In the genomic region with DNA sequence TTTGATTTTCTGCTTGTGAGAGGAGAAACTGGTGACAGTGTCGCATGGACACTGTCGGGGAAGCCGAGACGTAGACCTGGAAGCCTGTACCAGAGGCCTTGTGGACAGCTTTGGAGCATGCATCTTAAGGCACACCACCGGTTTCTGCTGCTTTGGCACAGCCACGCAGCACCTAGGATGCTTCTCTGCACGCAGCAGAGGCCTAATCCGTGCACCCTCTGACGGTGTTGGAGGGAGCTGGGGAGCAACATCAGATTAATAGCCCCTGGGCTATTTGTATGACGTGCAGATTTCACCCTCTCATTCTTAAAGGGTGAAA, we compare ENCODE assay signal across 8 cellular contexts. TPM values are rescaled to one million over a fixed set of nuclear protein-coding genes. Genes with fewer than 3 reads are reported as not detected.
DNase-seq lines count a peak whose midpoint lies in the region; ATAC-seq, FAIRE-seq and TF ChIP-seq lines count a peak whose summit lies in the region.

No MANE protein-coding gene starts in this region.

- H3K36me3 ChIP-seq in DOHH2 (ENCODE audit: control insufficient read depth, low read length) (peaks cover 42% of the 10 kb centered on the region), astrocyte (ENCODE audit: insufficient read depth, low read length) (no peaks in the 10 kb centered on the region), left lung (no peaks in the 10 kb centered on the region)

- intact Hi-C loops in left lung (cut with DNase I) = loop anchor here in 1 of 2 donors (5.0 kb wide), 1 partner anchor 209 kb away; no protein-coding TSS in a partner anchor

- TF ChIP-seq CTCF in DOHH2 (IDR thresholded peaks at IDR 0.05; ENCODE audit: low read depth, low read length, poor library complexity, severe bottlenecking) = no peak
- no peak for TF ChIP-seq CTCF in GM20000 (IDR thresholded peaks at IDR 0.05; ENCODE audit: extremely low read depth, missing control alignments)
- no peak for TF ChIP-seq CTCF in astrocyte (IDR thresholded peaks at IDR 0.05; ENCODE audit: insufficient read depth, low read depth, low read length)
- TF ChIP-seq CTCF in left lung (IDR thresholded peaks at IDR 0.05) = no peak
- peak; percentile 11 for TF ChIP-seq CTCF in type B pancreatic cell (conservative IDR thresholded peaks at IDR 0.05)

- peaks cover 37% of the 10 kb centered on the region for H3K4me1 Mint-ChIP-seq in astrocyte (ENCODE audit: low read depth, unreplicated experiment)
- H3K4me1 Mint-ChIP-seq in type B pancreatic cell (ENCODE audit: unreplicated experiment) = peaks cover 38% of the 10 kb centered on the region

- H4K20me1 ChIP-seq in DOHH2 (ENCODE audit: control insufficient read depth, insufficient read depth, low read depth, low read length) (no peaks in the 10 kb centered on the region), astrocyte (ENCODE audit: insufficient read depth, low read length) (no peaks in the 10 kb centered on the region)

- no peak for FAIRE-seq in astrocyte (lab: Jason Lieb, UNC)

- peak overlapping the region; percentile 81 for H3K27ac ChIP-seq in DOHH2 (ENCODE audit: low read depth, low read length)
- H3K27ac ChIP-seq in astrocyte (ENCODE audit: low read depth, low read length) = peak overlapping the region; percentile 69
- H3K27ac ChIP-seq in left lung = peak overlapping the region in 1 of 2 donors; percentile 78

- no peaks in the 10 kb centered on the region; the same call in 1 of the 2 replicates for H3F3A ChIP-seq in DOHH2 (ENCODE audit: control insufficient read depth, insufficient read depth)

- H3K4me3 Mint-ChIP-seq in astrocyte (ENCODE audit: unreplicated experiment) = peak overlapping the region; percentile 94
- peak overlapping the region; percentile 97 for H3K4me3 Mint-ChIP-seq in type B pancreatic cell

- H3K79me2 ChIP-seq in DOHH2 (ENCODE audit: control insufficient read depth, low read length) = peaks cover 37% of the 10 kb centered on the region
- H3K79me2 ChIP-seq in astrocyte (ENCODE audit: insufficient read depth, low read length) = peaks cover 7% of the 10 kb centered on the region

- peak overlapping the region; percentile 97 for H2AFZ ChIP-seq in astrocyte (ENCODE audit: low read depth, low read length)

- H3K4me3 ChIP-seq in DOHH2 (ENCODE audit: low read length) (peak overlapping the region; percentile 92), astrocyte (ENCODE audit: insufficient read depth, low read depth, low read length) (peak overlapping the region; percentile 77), left lung (peak overlapping the region; percentile 75 to 76)

- DNase-seq in GM20000 (ENCODE audit: low spot score) (peak; percentile 38), astrocyte (ENCODE audit: low read depth) (peak; percentile 34), left lung (no peak), type B pancreatic cell (ENCODE audit: extremely low spot score, unreplicated experiment) (no peak), globus pallidus (ENCODE audit: low spot score) (no peak), AG08395 (ENCODE audit: low spot score) (no peak)

- H3K4me2 ChIP-seq in DOHH2 (ENCODE audit: low read length) (peak overlapping the region; percentile 98), astrocyte (ENCODE audit: low read length) (peak overlapping the region; percentile 100)

- H3K27ac Mint-ChIP-seq in astrocyte (ENCODE audit: unreplicated experiment) (no peak overlapping the region), type B pancreatic cell (peak overlapping the region; percentile 85)

- H3K4me1 ChIP-seq in DOHH2 (ENCODE audit: control insufficient read depth, low read length) (peaks cover 43% of the 10 kb centered on the region), astrocyte (ENCODE audit: insufficient read depth, low read length) (peaks cover 37% of the 10 kb centered on the region), left lung (peaks cover 3 to 14% of the 10 kb centered on the region in 2 donors)

- no peaks in the 10 kb centered on the region for H3K9me3 ChIP-seq in DOHH2 (ENCODE audit: control insufficient read depth, insufficient read depth, low read length)
- no peaks in the 10 kb centered on the region for H3K9me3 ChIP-seq in astrocyte (ENCODE audit: insufficient read depth, low read depth, low read length)
- no peaks in the 10 kb centered on the region for H3K9me3 ChIP-seq in left lung

- ATAC-seq in HG03520 (IDR thresholded peaks at IDR 0.05; ENCODE audit: unreplicated experiment) = peak; percentile 42
- peak; percentile 29 for ATAC-seq in left lung

- H3K9ac ChIP-seq in astrocyte (ENCODE audit: low read length) = peak overlapping the region; percentile 85

- H3K9me3 Mint-ChIP-seq in astrocyte (ENCODE audit: unreplicated experiment) (no peaks in the 10 kb centered on the region), type B pancreatic cell (no peaks in the 10 kb centered on the region)

- H3K27me3 ChIP-seq in DOHH2 (ENCODE audit: control insufficient read depth, low read length) (no peaks in the 10 kb centered on the region), astrocyte (ENCODE audit: insufficient read depth, low read length) (no peaks in the 10 kb centered on the region), left lung (no peaks in the 10 kb centered on the region)

- no peaks in the 10 kb centered on the region for H3K9me2 ChIP-seq in DOHH2 (replicated peaks; ENCODE audit: control insufficient read depth, low read length)

- H3K27me3 Mint-ChIP-seq in astrocyte (ENCODE audit: low read depth, unreplicated experiment) (no peaks in the 10 kb centered on the region), type B pancreatic cell (no peaks in the 10 kb centered on the region)

- peaks cover 16% of the 10 kb centered on the region for H3K36me3 Mint-ChIP-seq in astrocyte (ENCODE audit: low read depth, unreplicated experiment)
- peaks cover 13% of the 10 kb centered on the region for H3K36me3 Mint-ChIP-seq in type B pancreatic cell

RNA-seq across cellular contexts. Expression of a gene that starts 30.3 kb away (rescaled TPM):
- total RNA-seq in astrocyte (not detected in 2 replicates), left lung (not detected), type B pancreatic cell (ENCODE audit: low replicate concordance) (not detected in 2 replicates)

RNA-seq across cellular contexts. Expression of a gene that starts 46.5 kb away (rescaled TPM):
- total RNA-seq in astrocyte = not detected in 2 replicates
- total RNA-seq in left lung = not detected
- not detected in 2 replicates for total RNA-seq in type B pancreatic cell (ENCODE audit: low replicate concordance)

Comparison
In these comparisons a context has a peak if more than half of its experiments do, and no peak if none do; other contexts are left out.
1. DNase-seq: peak in GM20000 (single experiment) and astrocyte (single experiment); none in left lung (0 of 2), type B pancreatic cell (single experiment), globus pallidus (single experiment) and AG08395 (single experiment).
2. Peak in every context shown above with its lines, with median percentiles within 50 percentile points of each other: H3K4me3 ChIP-seq.